ENCODE assay signal across 18 cellular contexts in the genomic region with DNA sequence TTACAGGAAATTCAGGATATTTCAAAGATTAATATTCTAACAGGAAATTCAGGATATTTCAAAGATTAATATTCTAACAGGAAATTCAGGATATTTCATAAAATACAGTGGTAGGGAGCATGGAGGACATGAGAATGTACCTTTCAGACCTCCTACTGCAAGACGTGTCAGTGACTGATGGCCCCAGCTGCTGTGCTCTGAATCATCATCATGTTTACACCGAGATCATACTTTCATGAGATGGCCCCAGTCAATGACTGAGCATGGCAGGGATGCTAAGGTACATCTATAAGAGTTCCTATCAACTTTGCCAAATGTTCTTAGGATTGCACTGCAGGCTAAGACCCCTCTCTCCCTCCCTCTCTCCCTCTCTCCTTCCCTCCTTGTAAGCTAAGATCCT.
DNase-seq lines count a peak whose midpoint lies in the region; ATAC-seq and TF ChIP-seq lines count a peak whose summit lies in the region.
"Had no signal": no experiment of that assay in that cellular context is flagged by ENCODE, and none has a peak within 500 bp of the region (broad histone marks: within the 10 kb centered on the region; RNA-seq: fewer than 3 reads in every experiment).

No MANE protein-coding gene starts in this region.

- no peaks in the 10 kb centered on the region for H3K27me3 ChIP-seq in brain microvascular endothelial cell (replicated peaks)
- H3K27me3 ChIP-seq in psoas muscle (ENCODE audit: insufficient read depth in 3 of 3, low read length in 2 of 3), result no peaks in the 10 kb centered on the region

- H3K4me1 Mint-ChIP-seq in nephron progenitor cell, result no peaks in the 10 kb centered on the region
- H3K4me1 Mint-ChIP-seq in activated naive CD4-positive, alpha-beta T cell treated with anti-CD3 and anti-CD28 coated beads for 36 hours (ENCODE audit: low read depth), result no peaks in the 10 kb centered on the region
- H3K4me1 Mint-ChIP-seq: B cell, GM23338, IgD-negative memory B cell had no signal

- H3K4me3 ChIP-seq in brain microvascular endothelial cell (ENCODE audit: low read depth, low read length) (no peak overlapping the region), psoas muscle (no peak overlapping the region)
- H3K4me3 ChIP-seq: GM23338 had no signal

- H3K4me3 Mint-ChIP-seq in nephron progenitor cell, result no peak overlapping the region
- H3K4me3 Mint-ChIP-seq in activated naive CD4-positive, alpha-beta T cell treated with anti-CD3 and anti-CD28 coated beads for 36 hours, result no peak overlapping the region
- H3K4me3 Mint-ChIP-seq: B cell; CD4-positive, alpha-beta T cell; GM23338; IgD-negative memory B cell had no signal

- H3K27ac ChIP-seq in brain microvascular endothelial cell (no peak overlapping the region), psoas muscle (no peak overlapping the region)

- H3K9me3 ChIP-seq in psoas muscle, result no peaks in the 10 kb centered on the region

- peaks cover 77% of the 10 kb centered on the region for H3K36me3 Mint-ChIP-seq in nephron progenitor cell (ENCODE audit: low read depth)
- no peaks in the 10 kb centered on the region for H3K36me3 Mint-ChIP-seq in activated naive CD4-positive, alpha-beta T cell treated with anti-CD3 and anti-CD28 coated beads for 36 hours (ENCODE audit: low read depth)
- H3K36me3 Mint-ChIP-seq: IgD-negative memory B cell had no signal

- TF ChIP-seq CTCF in brain microvascular endothelial cell (IDR thresholded peaks at IDR 0.05; ENCODE audit: low read depth, low read length, missing control alignments) (no peak), psoas muscle (IDR thresholded peaks at IDR 0.05) (no peak), nephron progenitor cell (IDR thresholded peaks at IDR 0.05) (no peak)

- CTCF ChIA-PET in activated naive CD4-positive, alpha-beta T cell treated with anti-CD3 and anti-CD28 coated beads for 36 hours (lab: Charles Lee), result no interaction called here

- intact Hi-C loops in psoas muscle (cut with DNase I), result no loop called here
- intact Hi-C loops in activated naive CD4-positive, alpha-beta T cell treated with anti-CD3 and anti-CD28 coated beads for 36 hours (cut with micrococcal nuclease), result no loop called here

- peaks cover 26% of the 10 kb centered on the region for H3K9me3 Mint-ChIP-seq in nephron progenitor cell
- H3K9me3 Mint-ChIP-seq in activated naive CD4-positive, alpha-beta T cell treated with anti-CD3 and anti-CD28 coated beads for 36 hours, result peaks cover 4% of the 10 kb centered on the region

- WGBS in psoas muscle, 3 donors, result 33 to 41% (median 33%) methylated on average over 2 of the region's 2 CpGs

- H3K27me3 Mint-ChIP-seq in nephron progenitor cell (ENCODE audit: low read depth, poor library complexity), result peaks cover 4% of the 10 kb centered on the region
- peaks cover 5% of the 10 kb centered on the region for H3K27me3 Mint-ChIP-seq in activated naive CD4-positive, alpha-beta T cell treated with anti-CD3 and anti-CD28 coated beads for 36 hours (ENCODE audit: low read depth)

- H3K36me3 ChIP-seq in brain microvascular endothelial cell (replicated peaks), result no peaks in the 10 kb centered on the region
- H3K36me3 ChIP-seq in psoas muscle (ENCODE audit: insufficient read depth in 1 of 2, low read depth in 1 of 2), result peaks cover 0 to 14% of the 10 kb centered on the region in 2 donors

- peak; percentile 1 for DNase-seq in ELR (ENCODE audit: low read depth)
- DNase-seq in NCI-H446 treated with DMSO at 0.1 percent for 48 hours (lab: John Stamatoyannopoulos, UW), result peak; percentile 2
- DNase-seq in brain microvascular endothelial cell, result peak; percentile 12
- no peak for DNase-seq in psoas muscle
- no peak for DNase-seq in nephron progenitor cell
- no peak for DNase-seq in activated naive CD4-positive, alpha-beta T cell treated with anti-CD3 and anti-CD28 coated beads for 36 hours
- DNase-seq: C1 segment of cervical spinal cord; Calu3; CD4-positive, alpha-beta T cell; DMS 273 treated with DMSO at 0.1 percent for 48 hours; DMS79 treated with DMSO at 0.1 percent for 48 hours; EL; GDM1; H7 had no signal

- H3K27ac Mint-ChIP-seq in nephron progenitor cell, result no peak overlapping the region
- H3K27ac Mint-ChIP-seq in activated naive CD4-positive, alpha-beta T cell treated with anti-CD3 and anti-CD28 coated beads for 36 hours, result no peak overlapping the region
- H3K27ac Mint-ChIP-seq: B cell; CD4-positive, alpha-beta T cell; GM23338; IgD-negative memory B cell had no signal

- in situ Hi-C loops in brain microvascular endothelial cell (cut with HindIII; ENCODE audit: low pct_ligation_motif_present, low sequenced_read_pairs), result no loop called here

- peak; percentile 35 to 59 (median 44) for ATAC-seq in psoas muscle
- ATAC-seq in HG03442 (IDR thresholded peaks at IDR 0.05; ENCODE audit: unreplicated experiment), result no peak
- ATAC-seq: GM23338 had no signal

- no peaks in the 10 kb centered on the region for H3K4me1 ChIP-seq in psoas muscle

Comparison
In these comparisons a context has a peak if more than half of its experiments do, and no peak if none do; other contexts are left out.
1. DNase-seq: peak in ELR (single experiment), NCI-H446 treated with DMSO at 0.1 percent for 48 hours (single experiment) and brain microvascular endothelial cell (single experiment); none in psoas muscle (0 of 2), nephron progenitor cell (single experiment) and activated naive CD4-positive, alpha-beta T cell treated with anti-CD3 and anti-CD28 coated beads for 36 hours (single experiment).